14 cellular contexts compared by ENCODE assay signal in genomic region chr1:75943037-75943436, GRCh38. TPM values are rescaled to one million over a fixed set of nuclear protein-coding genes. Genes with fewer than 3 reads are reported as not detected.
DNase-seq lines count a peak whose midpoint lies in the region; ATAC-seq and TF ChIP-seq lines count a peak whose summit lies in the region.
"Not testable (repeated sequence)": the region's sequence is repeated elsewhere in the genome, so short reads cannot be mapped to it uniquely, and the experiment has no call there.
"Had no signal": no experiment of that assay in that cellular context is flagged by ENCODE, and none has a peak within 500 bp of the region (broad histone marks: within the 10 kb centered on the region; RNA-seq: fewer than 3 reads in every experiment).

No MANE protein-coding gene starts in this region.

- peak; percentile 75 for ATAC-seq in GM18511 (IDR thresholded peaks at IDR 0.05; ENCODE audit: unreplicated experiment)
- ATAC-seq in HG03442 (IDR thresholded peaks at IDR 0.05; ENCODE audit: unreplicated experiment) = peak; percentile 55

- not testable (repeated sequence) for H3K27ac ChIP-seq in liver (ENCODE audit: low read depth in 1 of 2, low read length in 2 of 2)

- TF ChIP-seq RAD21 in liver (IDR thresholded peaks at IDR 0.05) = not testable (repeated sequence)

- not testable (repeated sequence) for H3K9ac ChIP-seq in liver (ENCODE audit: low read depth in 1 of 2, low read length in 2 of 2)

- DNase-seq in Ammon's horn (ENCODE audit: low spot score) (peak; percentile 5), MV-4-11 (lab: John Stamatoyannopoulos, UW) (peak; percentile 85), OCI-M1 (lab: John Stamatoyannopoulos, UW) (peak; percentile 92), UCSD-AML1 (lab: John Stamatoyannopoulos, UW; ENCODE audit: unreplicated experiment) (peak; percentile 22), dermis microvascular lymphatic vessel endothelial cell (ENCODE audit: low read depth in 2 of 2) (peak; percentile 30 to 71)

- 57% methylated on average over 4 of the region's 4 CpGs for WGBS in liver

- not testable (repeated sequence) for H3K36me3 ChIP-seq in liver (ENCODE audit: control insufficient read depth in 4 of 4, insufficient read depth in 3 of 4, low read depth in 1 of 4, low read length in 3 of 4)

- H3K4me3 ChIP-seq in liver (ENCODE audit: low read depth in 1 of 3, low read length in 3 of 3) = not testable (repeated sequence)

- H3K4me1 ChIP-seq in liver (ENCODE audit: control insufficient read depth in 4 of 4, insufficient read depth in 4 of 4, low read length in 3 of 4) = not testable (repeated sequence)

- not testable (repeated sequence) for H3K27me3 ChIP-seq in liver (ENCODE audit: control insufficient read depth in 4 of 4, insufficient read depth in 4 of 4, low read length in 3 of 4)

- not testable (repeated sequence) for TF ChIP-seq CTCF in liver (IDR thresholded peaks at IDR 0.05; ENCODE audit: low read depth, low read length, missing input control)

- not testable (repeated sequence) for H3K9me3 ChIP-seq in liver (ENCODE audit: control insufficient read depth in 4 of 4, low read length in 3 of 4)

TF ChIP-seq in liver, 16 proteins besides CTCF, POLR2A, EP300 and RAD21:
- TF ChIP-seq NR2F2 (IDR thresholded peaks at IDR 0.05) = peak; percentile 88

RNA-seq across cellular contexts. Expression of gene ASB17, which starts 10.8 kb away (rescaled TPM):
- total RNA-seq in dermis microvascular lymphatic vessel endothelial cell (not detected in 2 replicates), liver (not detected)
- not detected for polyA plus RNA-seq in liver
- total RNA-seq: Calu3; CD4-positive, alpha-beta memory T cell; H9; OCI-LY7; T-helper 1 cell treated with Interleukin-12 subunit alpha and Interleukin-12 subunit beta and Interleukin-4 antibody, amounts not matched to agents 30 ng/mL and 1 ng/mL, for 36 hours had no signal
- polyA plus RNA-seq: AG04450; CD4-positive, alpha-beta memory T cell had no signal

Comparison
In these comparisons a context has a peak if more than half of its experiments do, and no peak if none do; other contexts are left out.
1. DNase-seq: peak in every context shown above with its lines; median percentile 92 in OCI-M1; 85 in MV-4-11; 50 in dermis microvascular lymphatic vessel endothelial cell; 22 in UCSD-AML1; 5 in Ammon's horn.